Comparison of ENCODE assay signal across 8 cellular contexts in the genomic region with DNA sequence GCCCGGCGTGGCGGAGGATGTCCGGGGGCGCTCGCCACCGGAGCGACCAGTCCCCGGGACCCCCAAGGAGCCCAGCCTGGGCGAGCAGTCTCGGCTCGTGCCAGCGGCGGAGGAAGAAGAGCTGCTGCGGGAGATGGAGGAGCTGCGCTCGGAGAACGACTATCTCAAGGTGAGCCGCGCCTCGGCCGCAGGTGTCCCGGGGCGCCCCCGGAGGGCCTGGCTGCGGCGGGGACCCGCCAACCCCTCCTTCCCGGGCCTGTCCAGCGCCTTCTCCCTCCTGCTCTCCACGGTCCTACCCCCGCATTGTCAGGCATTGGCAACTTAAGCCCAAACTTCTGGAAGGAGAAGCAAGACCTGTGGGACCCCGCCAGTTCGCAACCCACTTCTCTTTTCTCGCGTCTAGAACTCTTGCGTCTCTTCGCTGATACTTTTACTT. TPM values are rescaled to one million over a fixed set of nuclear protein-coding genes. Genes with fewer than 3 reads are reported as not detected.
A peak's percentile ranks its signal among the peaks of the same experiment; 100 is the strongest.
DNase-seq lines count a peak whose midpoint lies in the region; ATAC-seq and TF ChIP-seq lines count a peak whose summit lies in the region.

No MANE protein-coding gene starts in this region.

- H3K27me3 Mint-ChIP-seq in activated CD4-positive, alpha-beta memory T cell treated with anti-CD3 and anti-CD28 coated beads for 36 hours: peaks cover 42% of the 10 kb centered on the region

- H3K4me3 Mint-ChIP-seq in activated CD4-positive, alpha-beta memory T cell treated with anti-CD3 and anti-CD28 coated beads for 36 hours: peak overlapping the region; percentile 76

- no peaks in the 10 kb centered on the region for H3K36me3 ChIP-seq in skeletal muscle satellite cell (ENCODE audit: insufficient read depth, low read length)

- H3K4me1 Mint-ChIP-seq in activated CD4-positive, alpha-beta memory T cell treated with anti-CD3 and anti-CD28 coated beads for 36 hours (ENCODE audit: low read depth): peaks cover 14% of the 10 kb centered on the region

- H3K27me3 ChIP-seq in skeletal muscle satellite cell (ENCODE audit: control insufficient read depth, insufficient read depth, low read length): no peaks in the 10 kb centered on the region

- CTCF ChIA-PET in activated CD4-positive, alpha-beta memory T cell treated with anti-CD3 and anti-CD28 coated beads for 36 hours (lab: Charles Lee): interaction anchor here (0.8 to 2.0 kb wide), 4 partner anchors 11 to 281 kb away, joined by 3 to 17 read pairs (median 6); partner anchors contain the start of gene RAB12

- H3K4me3 ChIP-seq in foreskin fibroblast (ENCODE audit: low read depth in 1 of 2, low read length in 2 of 2) (peak overlapping the region; percentile 94 to 97), skeletal muscle satellite cell (ENCODE audit: low read length) (peak overlapping the region; percentile 92)

- H3K27ac Mint-ChIP-seq in activated CD4-positive, alpha-beta memory T cell treated with anti-CD3 and anti-CD28 coated beads for 36 hours: no peak overlapping the region

- POLR2A ChIA-PET in activated CD4-positive, alpha-beta memory T cell treated with anti-CD3 and anti-CD28 coated beads for 36 hours (lab: Charles Lee): no interaction called here

- H3K9me3 ChIP-seq in skeletal muscle satellite cell (replicated peaks; ENCODE audit: low read length): no peaks in the 10 kb centered on the region

- intact Hi-C loops in activated CD4-positive, alpha-beta memory T cell treated with anti-CD3 and anti-CD28 coated beads for 36 hours (cut with micrococcal nuclease): loop anchor here (5.0 to 10.0 kb wide), 2 partner anchors 94 to 908 kb away; partner anchors contain the start of gene PPP4R1

- TF ChIP-seq CTCF in foreskin fibroblast (IDR thresholded peaks at IDR 0.05; ENCODE audit: low read depth, low read length): no peak

- H3K9ac ChIP-seq in skeletal muscle satellite cell (ENCODE audit: low read depth, low read length): peak overlapping the region; percentile 85

- H3K9me3 Mint-ChIP-seq in activated CD4-positive, alpha-beta memory T cell treated with anti-CD3 and anti-CD28 coated beads for 36 hours: peaks cover 2% of the 10 kb centered on the region

- peaks cover 24% of the 10 kb centered on the region for H3K4me1 ChIP-seq in skeletal muscle satellite cell (ENCODE audit: control insufficient read depth, insufficient read depth, low read length)

- peaks cover 2% of the 10 kb centered on the region for H3K36me3 Mint-ChIP-seq in activated CD4-positive, alpha-beta memory T cell treated with anti-CD3 and anti-CD28 coated beads for 36 hours

- no peak for ATAC-seq in HG03139 (IDR thresholded peaks at IDR 0.05; ENCODE audit: unreplicated experiment)

- peak overlapping the region; percentile 98 for H3K4me2 ChIP-seq in skeletal muscle satellite cell (ENCODE audit: low read length)

- peak; percentile 8 for DNase-seq in activated gamma-delta T cell treated with Interleukin-2 at 50 U/mL for 16 hours
- no peak for DNase-seq in activated gamma-delta T cell (lab: John Stamatoyannopoulos, UW)
- DNase-seq in activated CD4-positive, alpha-beta memory T cell treated with anti-CD3 and anti-CD28 coated beads for 36 hours: no peak
- DNase-seq in foreskin fibroblast: peak in 1 of 2 donors; percentile 36
- no peak for DNase-seq in NCI-H345 (lab: John Stamatoyannopoulos, UW)
- DNase-seq in DMS114 treated with DMSO at 0.1 percent for 48 hours (lab: John Stamatoyannopoulos, UW; ENCODE audit: unreplicated experiment): no peak

RNA-seq across cellular contexts. Expression of gene MTCL1, which starts 1.2 kb away (rescaled TPM):
- under 1 TPM; 0.40 to 0.56 TPM for total RNA-seq in activated CD4-positive, alpha-beta memory T cell treated with anti-CD3 and anti-CD28 coated beads for 36 hours
- 14.0 and 16.7 TPM in 2 replicates for total RNA-seq in skeletal muscle satellite cell (2012; rRNA removed)
